ENCODE assay signal across 14 cellular contexts in the genomic region with DNA sequence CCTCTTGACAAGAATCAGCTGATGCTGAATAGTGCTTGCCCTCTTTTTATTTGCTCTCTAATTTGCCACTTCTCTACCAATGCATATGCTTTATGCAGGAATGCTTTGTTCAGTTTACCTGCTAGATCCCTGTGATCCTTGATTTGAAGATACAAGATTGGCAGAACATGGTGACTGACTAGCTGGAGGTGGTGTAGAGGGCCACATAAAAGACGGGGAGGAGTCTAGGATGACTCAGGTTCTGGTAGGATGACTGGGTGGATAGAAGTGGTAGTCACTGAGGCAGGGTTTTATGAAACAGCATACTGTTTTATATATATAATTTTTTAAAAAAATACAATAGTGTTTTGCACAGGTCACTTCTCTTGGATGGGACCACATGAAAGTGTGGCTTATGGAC. TPM values are rescaled to one million over a fixed set of nuclear protein-coding genes. Genes with fewer than 3 reads are reported as not detected.
DNase-seq lines count a peak whose midpoint lies in the region; ATAC-seq, FAIRE-seq and TF ChIP-seq lines count a peak whose summit lies in the region.
"Had no signal": no experiment of that assay in that cellular context is flagged by ENCODE, and none has a peak within 500 bp of the region (broad histone marks: within the 10 kb centered on the region; RNA-seq: fewer than 3 reads in every experiment).

No MANE protein-coding gene starts in this region.

- H3K9me3 ChIP-seq in DND-41 (ENCODE audit: insufficient read depth, low read length, severe bottlenecking) (no peaks in the 10 kb centered on the region), HepG2 (ENCODE audit: low read length) (no peaks in the 10 kb centered on the region)
- H3K9me3 ChIP-seq: tibial artery had no signal

- no peak overlapping the region for H3K4me3 ChIP-seq in DND-41 (ENCODE audit: low read depth in 1 of 2, low read length in 2 of 2)
- H3K4me3 ChIP-seq in HepG2 (replicated peaks in 1 of 3; ENCODE audit: insufficient read depth in 1 of 3, low read depth in 2 of 3, low read length in 3 of 3): no peak overlapping the region
- H3K4me3 ChIP-seq: tibial artery had no signal

- ATAC-seq in DND-41 (ENCODE audit: insufficient read depth, low read depth) (peak; percentile 47; the same call in 1 of the 3 replicates), HepG2 (no peak), HG03460 (IDR thresholded peaks at IDR 0.05; ENCODE audit: unreplicated experiment) (no peak), HG03135 (IDR thresholded peaks at IDR 0.05; ENCODE audit: unreplicated experiment) (no peak)
- ATAC-seq: Panc1 had no signal

- H3K4me2 ChIP-seq in DND-41 (ENCODE audit: insufficient read depth, low read length): no peak overlapping the region
- H3K4me2 ChIP-seq in HepG2 (ENCODE audit: low read depth, low read length): no peak overlapping the region

- no peaks in the 10 kb centered on the region for H3K9me3 Mint-ChIP-seq in activated naive CD8-positive, alpha-beta T cell (ENCODE audit: low read depth)

- H3K79me2 ChIP-seq in DND-41 (ENCODE audit: insufficient read depth, low read length): peaks cover 99% of the 10 kb centered on the region
- peaks cover 94% of the 10 kb centered on the region for H3K79me2 ChIP-seq in HepG2 (ENCODE audit: insufficient read depth, low read length)

- in situ Hi-C loops in HepG2 (cut with HindIII; ENCODE audit: extremely low pct_ligation_motif_present, low pct_unique_long_range_greater_than_20kb): no loop called here

- DNase-seq in DND-41: no peak
- peak; percentile 71 for DNase-seq in M059J (ENCODE audit: low read depth)
- no peak for DNase-seq in HepG2 (ENCODE audit: low spot score)
- no peak for DNase-seq in effector CD8-positive, alpha-beta T cell (lab: John Stamatoyannopoulos, UW)
- DNase-seq in NCI-H1092 (lab: John Stamatoyannopoulos, UW): no peak
- DNase-seq: DMS79, NCI-H187, tibial artery, WERI-Rb-1 had no signal

- H3K27ac ChIP-seq in DND-41 (ENCODE audit: low read length) (no peak overlapping the region), HepG2 (ENCODE audit: extremely low read length, insufficient read depth, low read length) (no peak overlapping the region)
- H3K27ac ChIP-seq: tibial artery, WERI-Rb-1 had no signal

- peaks cover 14% of the 10 kb centered on the region for H3K36me3 Mint-ChIP-seq in activated naive CD8-positive, alpha-beta T cell

- H2AFZ ChIP-seq in DND-41 (ENCODE audit: low read depth, low read length) (no peak overlapping the region), HepG2 (ENCODE audit: low read length) (no peak overlapping the region)

- CTCF ChIA-PET in HepG2 (lab: Yijun Ruan, JAX; ENCODE audit: low intra/inter-chr PET ratio, low total read pairs): no interaction called here

- 96% methylated on average over 1 of the region's 1 CpG for WGBS in HepG2 (ENCODE audit: low lambda C conversion rate)

- H3K27me3 ChIP-seq in DND-41 (ENCODE audit: insufficient read depth, low read length, poor library complexity) (no peaks in the 10 kb centered on the region), HepG2 (ENCODE audit: control insufficient read depth in 1 of 2, insufficient read depth in 2 of 2, low read length in 2 of 2) (no peaks in the 10 kb centered on the region)
- H3K27me3 ChIP-seq: tibial artery had no signal

- intact Hi-C loops in HepG2 (cut with micrococcal nuclease; ENCODE audit: unreplicated experiment): no loop called here

- H3K4me1 ChIP-seq in DND-41 (ENCODE audit: insufficient read depth, low read length): peaks cover 9% of the 10 kb centered on the region
- H3K4me1 ChIP-seq in HepG2 (ENCODE audit: insufficient read depth, low read length): peaks cover 42% of the 10 kb centered on the region

- no TSS peak for BruUV-seq in HepG2 (replicated peaks; lab: Mats Ljungman, UMichigan)

- peak overlapping the region; percentile 78 for H3K27ac Mint-ChIP-seq in activated naive CD8-positive, alpha-beta T cell

- H3K36me3 ChIP-seq in DND-41 (ENCODE audit: insufficient read depth, low read length): peaks cover 3% of the 10 kb centered on the region; the same call in 1 of the 2 replicates
- H3K36me3 ChIP-seq in HepG2 (replicated peaks in 1 of 2; ENCODE audit: control insufficient read depth in 1 of 2, insufficient read depth in 2 of 2, low read length in 2 of 2): peaks cover 1 to 21% of the 10 kb centered on the region in 2 experiments; a peak in 3 of 5 replicates
- H3K36me3 ChIP-seq: tibial artery had no signal

- POLR2A ChIA-PET in HepG2 (lab: Yijun Ruan, JAX): no interaction called here

- no peak overlapping the region for H3K9ac ChIP-seq in DND-41 (ENCODE audit: low read depth, low read length)
- H3K9ac ChIP-seq in HepG2 (ENCODE audit: insufficient read depth, low read depth, low read length): no peak overlapping the region

- TF ChIP-seq POLR2A in HepG2 (IDR thresholded peaks at IDR 0.05; ENCODE audit: insufficient read depth in 1 of 2, low read depth in 2 of 2, low read length in 2 of 2): no peak

- peaks cover 69% of the 10 kb centered on the region for H3K4me1 Mint-ChIP-seq in activated naive CD8-positive, alpha-beta T cell (ENCODE audit: low read depth)

- no peaks in the 10 kb centered on the region for H3K27me3 Mint-ChIP-seq in activated naive CD8-positive, alpha-beta T cell

- TF ChIP-seq CTCF in DND-41 (IDR thresholded peaks at IDR 0.05; ENCODE audit: borderline replicate concordance, extremely low read depth, low read length, poor library complexity, severe bottlenecking) (no peak), HepG2 (CRISPR knock-in tag; IDR thresholded peaks at IDR 0.05) (no peak)

- no peak for FAIRE-seq in HepG2 (lab: Jason Lieb, UNC)
- FAIRE-seq: H1 had no signal

- H4K20me1 ChIP-seq in DND-41 (ENCODE audit: insufficient read depth, low read length): peaks cover 61% of the 10 kb centered on the region; the same call in 1 of the 2 replicates
- H4K20me1 ChIP-seq in HepG2 (ENCODE audit: insufficient read depth, low read length): peaks cover 44% of the 10 kb centered on the region

- TF ChIP-seq EP300 in HepG2 (IDR thresholded peaks at IDR 0.05; ENCODE audit: low read depth in 2 of 2, low read length in 2 of 2) (no peak), HepG2 (CRISPR knock-in tag; IDR thresholded peaks at IDR 0.05; ENCODE audit: borderline replicate concordance) (no peak)

- TF ChIP-seq RAD21 in HepG2 (CRISPR knock-in tag; IDR thresholded peaks at IDR 0.05): no peak

- H3K4me3 Mint-ChIP-seq in activated naive CD8-positive, alpha-beta T cell: peak overlapping the region; percentile 17

RNA-seq across cellular contexts. Expression of a gene that starts 6.3 kb away (rescaled TPM):
- total RNA-seq in M059J (2014; rRNA removed; shearing (Covaris generic)): 0.10 and 0.12 TPM in 2 replicates
- 0.14 and 0.40 TPM in 2 replicates for total RNA-seq in HepG2 (2016; rRNA removed; fragmentation: Illumina TruSeq; extraction: Trizol)
- total RNA-seq in HepG2 (2016; cell fraction: cytosol; rRNA removed; fragmentation: Illumina TruSeq; extraction: Trizol; ENCODE audit: low read depth): not detected in 2 replicates
- total RNA-seq in HepG2 (2016; cell fraction: insoluble cytoplasmic fraction; rRNA removed; fragmentation: Illumina TruSeq; extraction: Trizol): 0.06 and 0.19 TPM in 2 replicates
- total RNA-seq in HepG2 (2016; cell fraction: membrane; rRNA removed; fragmentation: Illumina TruSeq; extraction: Trizol): 0.17 and 0.34 TPM in 2 replicates
- total RNA-seq in HepG2 (2016; cell fraction: nucleus; rRNA removed; fragmentation: Illumina TruSeq; extraction: Trizol): 0.37 and 0.41 TPM in 2 replicates
- polyA plus RNA-seq in HepG2 (2011; rRNA removed): 1.5 TPM in 2 replicates
- polyA plus RNA-seq in HepG2 (2011; cell fraction: cytosol; rRNA removed): 0.45 and 0.46 TPM in 2 replicates
- 6.4 and 6.8 TPM in 2 replicates for polyA plus RNA-seq in HepG2 (2011; cell fraction: nucleus; rRNA removed)
- 1.1 and 1.5 TPM in 2 replicates for polyA plus RNA-seq in HepG2 (2012)
- not detected in 2 replicates for polyA plus RNA-seq in HepG2 (2016; cell fraction: cytosol; fragmentation: Illumina TruSeq; extraction: Trizol; ENCODE audit: low read depth)
- 0.13 and 0.63 TPM in 2 replicates for polyA plus RNA-seq in HepG2 (2016; cell fraction: insoluble cytoplasmic fraction; fragmentation: Illumina TruSeq; extraction: Trizol; ENCODE audit: low read depth)
- polyA plus RNA-seq in HepG2 (2016; cell fraction: membrane; fragmentation: Illumina TruSeq; extraction: Trizol; ENCODE audit: low read depth): 0.09 and 0.24 TPM in 2 replicates
- polyA plus RNA-seq in HepG2 (2016; cell fraction: nucleus; fragmentation: Illumina TruSeq; extraction: Trizol; ENCODE audit: insufficient read depth, low read depth): 0.79 and 0.93 TPM in 2 replicates
- polyA minus RNA-seq in HepG2 (2011; rRNA and poly(A)+ RNA removed; ENCODE audit: low replicate concordance): 0.98 and 2.5 TPM in 2 replicates
- polyA minus RNA-seq in HepG2 (2011; cell fraction: cytosol; rRNA and poly(A)+ RNA removed): 0.59 TPM in 1 of 2 replicates, not detected in the other
- polyA minus RNA-seq in HepG2 (2011; cell fraction: nucleus; rRNA and poly(A)+ RNA removed): 0.90 and 1.4 TPM in 2 replicates

RNA-seq across cellular contexts. Expression of a gene that starts 6.9 kb away (rescaled TPM):
- 11.6 and 19.8 TPM in 2 replicates for total RNA-seq in M059J (2014; rRNA removed; shearing (Covaris generic))
- 60.3 and 66.0 TPM in 2 replicates for total RNA-seq in HepG2 (2016; rRNA removed; fragmentation: Illumina TruSeq; extraction: Trizol)
- 53.2 and 61.0 TPM in 2 replicates for total RNA-seq in HepG2 (2016; cell fraction: cytosol; rRNA removed; fragmentation: Illumina TruSeq; extraction: Trizol; ENCODE audit: low read depth)
- total RNA-seq in HepG2 (2016; cell fraction: insoluble cytoplasmic fraction; rRNA removed; fragmentation: Illumina TruSeq; extraction: Trizol): 59.1 and 65.9 TPM in 2 replicates
- total RNA-seq in HepG2 (2016; cell fraction: membrane; rRNA removed; fragmentation: Illumina TruSeq; extraction: Trizol): 17.7 and 19.5 TPM in 2 replicates
- total RNA-seq in HepG2 (2016; cell fraction: nucleus; rRNA removed; fragmentation: Illumina TruSeq; extraction: Trizol): 79.5 and 91.4 TPM in 2 replicates
- 26.2 and 27.7 TPM in 2 replicates for polyA plus RNA-seq in HepG2 (2011; rRNA removed)
- polyA plus RNA-seq in HepG2 (2011; cell fraction: cytosol; rRNA removed): 23.3 and 35.2 TPM in 2 replicates
- polyA plus RNA-seq in HepG2 (2011; cell fraction: nucleus; rRNA removed): 15.9 and 18.6 TPM in 2 replicates
- 33.8 and 36.9 TPM in 2 replicates for polyA plus RNA-seq in HepG2 (2012)
- 1.9 and 2.2 TPM in 2 replicates for polyA plus RNA-seq in HepG2 (2016; cell fraction: cytosol; fragmentation: Illumina TruSeq; extraction: Trizol; ENCODE audit: low read depth)
- polyA plus RNA-seq in HepG2 (2016; cell fraction: insoluble cytoplasmic fraction; fragmentation: Illumina TruSeq; extraction: Trizol; ENCODE audit: low read depth): 20.1 and 21.1 TPM in 2 replicates
- 3.3 and 5.0 TPM in 2 replicates for polyA plus RNA-seq in HepG2 (2016; cell fraction: membrane; fragmentation: Illumina TruSeq; extraction: Trizol; ENCODE audit: low read depth)
- polyA plus RNA-seq in HepG2 (2016; cell fraction: nucleus; fragmentation: Illumina TruSeq; extraction: Trizol; ENCODE audit: insufficient read depth, low read depth): 53.9 and 54.9 TPM in 2 replicates
- 296 and 353 TPM in 2 replicates for polyA minus RNA-seq in HepG2 (2011; rRNA and poly(A)+ RNA removed; ENCODE audit: low replicate concordance)
- polyA minus RNA-seq in HepG2 (2011; cell fraction: cytosol; rRNA and poly(A)+ RNA removed): 42.8 and 47.8 TPM in 2 replicates
- polyA minus RNA-seq in HepG2 (2011; cell fraction: nucleus; rRNA and poly(A)+ RNA removed): 103 and 112 TPM in 2 replicates

RNA-seq across cellular contexts. Expression of a gene that starts 48.8 kb away (rescaled TPM):
- total RNA-seq in M059J (2014; rRNA removed; shearing (Covaris generic)): not detected in 2 replicates
- 0.07 and 0.08 TPM in 2 replicates for total RNA-seq in HepG2 (2016; rRNA removed; fragmentation: Illumina TruSeq; extraction: Trizol)
- 0.18 and 0.30 TPM in 2 replicates for total RNA-seq in HepG2 (2016; cell fraction: cytosol; rRNA removed; fragmentation: Illumina TruSeq; extraction: Trizol; ENCODE audit: low read depth)
- total RNA-seq in HepG2 (2016; cell fraction: insoluble cytoplasmic fraction; rRNA removed; fragmentation: Illumina TruSeq; extraction: Trizol): not detected in 2 replicates
- 0.07 and 0.09 TPM in 2 replicates for total RNA-seq in HepG2 (2016; cell fraction: membrane; rRNA removed; fragmentation: Illumina TruSeq; extraction: Trizol)
- total RNA-seq in HepG2 (2016; cell fraction: nucleus; rRNA removed; fragmentation: Illumina TruSeq; extraction: Trizol): not detected in 2 replicates
- polyA plus RNA-seq in HepG2 (2011; rRNA removed): not detected in 2 replicates
- not detected in 2 replicates for polyA plus RNA-seq in HepG2 (2011; cell fraction: cytosol; rRNA removed)
- not detected in 2 replicates for polyA plus RNA-seq in HepG2 (2011; cell fraction: nucleus; rRNA removed)
- polyA plus RNA-seq in HepG2 (2012): not detected in 2 replicates
- polyA plus RNA-seq in HepG2 (2016; cell fraction: cytosol; fragmentation: Illumina TruSeq; extraction: Trizol; ENCODE audit: low read depth): 0.11 and 0.16 TPM in 2 replicates
- not detected in 2 replicates for polyA plus RNA-seq in HepG2 (2016; cell fraction: insoluble cytoplasmic fraction; fragmentation: Illumina TruSeq; extraction: Trizol; ENCODE audit: low read depth)
- polyA plus RNA-seq in HepG2 (2016; cell fraction: membrane; fragmentation: Illumina TruSeq; extraction: Trizol; ENCODE audit: low read depth): 0.08 TPM in 1 of 2 replicates, not detected in the other
- not detected in 2 replicates for polyA plus RNA-seq in HepG2 (2016; cell fraction: nucleus; fragmentation: Illumina TruSeq; extraction: Trizol; ENCODE audit: insufficient read depth, low read depth)
- 0.22 TPM in 1 of 2 replicates, not detected in the other for polyA minus RNA-seq in HepG2 (2011; rRNA and poly(A)+ RNA removed; ENCODE audit: low replicate concordance)
- polyA minus RNA-seq in HepG2 (2011; cell fraction: cytosol; rRNA and poly(A)+ RNA removed): not detected in 2 replicates
- not detected in 2 replicates for polyA minus RNA-seq in HepG2 (2011; cell fraction: nucleus; rRNA and poly(A)+ RNA removed)
- total RNA-seq: H1 had no signal
